Comparison of ENCODE assay signal across 20 cellular contexts in the genomic region with DNA sequence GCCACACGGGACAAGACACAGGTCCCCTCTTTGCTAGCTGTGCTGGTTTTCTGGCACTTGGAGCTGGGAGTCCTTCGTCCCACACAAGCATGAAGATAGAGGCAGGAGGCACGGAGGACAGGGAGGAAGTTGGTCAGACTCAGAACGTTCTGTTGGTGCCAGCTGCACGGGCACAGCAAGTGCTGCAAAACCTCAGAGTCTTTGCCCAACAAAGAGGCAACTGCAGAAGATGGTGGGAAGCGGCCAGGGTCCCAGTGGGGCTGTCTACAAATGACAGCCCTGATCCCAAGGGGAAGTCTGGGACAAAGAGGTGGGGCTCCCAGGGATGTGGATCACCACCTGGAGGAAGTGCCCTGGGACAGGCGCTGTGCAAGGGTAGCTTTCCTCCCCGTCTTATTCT. TPM values are rescaled to one million over a fixed set of nuclear protein-coding genes. Genes with fewer than 3 reads are reported as not detected.
DNase-seq lines count a peak whose midpoint lies in the region; ATAC-seq, FAIRE-seq and TF ChIP-seq lines count a peak whose summit lies in the region.
"Had no signal": no experiment of that assay in that cellular context is flagged by ENCODE, and none has a peak within 500 bp of the region (broad histone marks: within the 10 kb centered on the region; RNA-seq: fewer than 3 reads in every experiment).

No MANE protein-coding gene starts in this region.

- no peak overlapping the region for H3K9ac ChIP-seq in H9 (ENCODE audit: extremely low read depth, insufficient read length, low read length)
- H3K9ac ChIP-seq in H1 (replicated peaks in 1 of 4; ENCODE audit: extremely low read depth in 1 of 4, low read depth in 3 of 4, low read length in 3 of 4) = no peak overlapping the region

- peak overlapping the region; percentile 25 for H3K27ac Mint-ChIP-seq in CD4-positive, alpha-beta T cell
- H3K27ac Mint-ChIP-seq in H9 = no peak overlapping the region; a peak in 1 of 7 replicates
- H3K27ac Mint-ChIP-seq in T-helper 1 cell treated with Interleukin-12 subunit alpha and Interleukin-12 subunit beta and Interleukin-4 antibody, amounts not matched to agents 30 μg/mL and 1 μg/mL, for 36 hours = peak overlapping the region; percentile 65
- no peak overlapping the region for H3K27ac Mint-ChIP-seq in osteocyte (ENCODE audit: unreplicated experiment)
- H3K27ac Mint-ChIP-seq: activated B cell treated with CpG ODN at 0.5 μM for 24 hours had no signal

- peak overlapping the region; percentile 3 for H3K4me3 Mint-ChIP-seq in CD4-positive, alpha-beta T cell
- H3K4me3 Mint-ChIP-seq in H9 = no peak overlapping the region
- no peak overlapping the region for H3K4me3 Mint-ChIP-seq in T-helper 1 cell treated with Interleukin-12 subunit alpha and Interleukin-12 subunit beta and Interleukin-4 antibody, amounts not matched to agents 30 μg/mL and 1 μg/mL, for 36 hours
- H3K4me3 Mint-ChIP-seq in osteocyte (ENCODE audit: unreplicated experiment) = no peak overlapping the region
- H3K4me3 Mint-ChIP-seq: activated B cell treated with CpG ODN at 0.5 μM for 24 hours had no signal

- H2AFZ ChIP-seq in H9 (ENCODE audit: low read length) (no peak overlapping the region), H1 (ENCODE audit: low read length) (peak overlapping the region; percentile 86)

- no peak for TF ChIP-seq RAD21 in H1 (IDR thresholded peaks at IDR 0.05 in 1 of 2, conservative IDR thresholded peaks at IDR 0.05 in 1 of 2; ENCODE audit: low read depth in 2 of 2, low read length in 2 of 2)

- no peak for TF ChIP-seq POLR2A in H1 (IDR thresholded peaks at IDR 0.05; ENCODE audit: control extremely low read depth in 1 of 2, low read depth in 2 of 2, low read length in 2 of 2)

- H2BK5ac ChIP-seq in H9 (ENCODE audit: insufficient read length, low read length) = no peak overlapping the region
- no peak overlapping the region; the same call in 1 of the 2 replicates for H2BK5ac ChIP-seq in H1 (ENCODE audit: low read depth, low read length)

- no peaks in the 10 kb centered on the region; the same call in 1 of the 2 replicates for H3K4me1 ChIP-seq in H9 (ENCODE audit: insufficient read depth, low read length)
- peaks cover 0 to 10% (median 3%) of the 10 kb centered on the region in 4 experiments; a peak in 3 of 7 replicates for H3K4me1 ChIP-seq in H1 (replicated peaks in 1 of 4; ENCODE audit: control insufficient read depth in 3 of 4, insufficient read depth in 4 of 4, low read length in 3 of 4)
- H3K4me1 ChIP-seq: BE2C, body of pancreas had no signal

- H3K36me3 ChIP-seq in H1 (ENCODE audit: control insufficient read depth in 2 of 4, insufficient read depth in 4 of 4, low read length in 3 of 4) = no peaks in the 10 kb centered on the region
- H3K36me3 ChIP-seq: BE2C, esophagus squamous epithelium had no signal

- H2BK20ac ChIP-seq in H9 (ENCODE audit: low read depth, low read length, poor library complexity, severe bottlenecking) (peak overlapping the region; percentile 12), H1 (ENCODE audit: low read length) (no peak overlapping the region)

- no peak overlapping the region for H3K4me2 ChIP-seq in H9 (ENCODE audit: insufficient read depth, insufficient read length, low read length)
- no peak overlapping the region for H3K4me2 ChIP-seq in H1 (ENCODE audit: insufficient read depth in 1 of 2, low read depth in 2 of 2, low read length in 2 of 2)

- no peak overlapping the region for H2BK120ac ChIP-seq in H9 (ENCODE audit: low read depth, low read length, poor library complexity, severe bottlenecking)
- no peak overlapping the region for H2BK120ac ChIP-seq in H1 (replicated peaks; ENCODE audit: low read depth, low read length)

- TF ChIP-seq EP300 in H1 (IDR thresholded peaks at IDR 0.05; ENCODE audit: borderline replicate concordance in 1 of 2, low read depth in 2 of 2, low read length in 2 of 2) = no peak

- CTCF ChIA-PET in CD4-positive, alpha-beta T cell (lab: Charles Lee) = no interaction called here
- CTCF ChIA-PET in H1 (lab: Charles Lee; ENCODE audit: partially characterized antibody) = interaction anchor here (0.8 to 5.3 kb wide), 3 partner anchors 11 to 15 kb away, joined by 3 to 35 read pairs (median 6); a partner anchor contains a TSS

- H4K20me1 ChIP-seq in H9 (ENCODE audit: control insufficient read depth, insufficient read depth, insufficient read length) (no peaks in the 10 kb centered on the region), H1 (replicated peaks in 1 of 2; ENCODE audit: control insufficient read depth in 1 of 2, insufficient read depth in 2 of 2, low read length in 2 of 2) (no peaks in the 10 kb centered on the region)

- H3K4me3 ChIP-seq in H1 (ENCODE audit: extremely low read depth in 1 of 4, insufficient read depth in 2 of 4, low read depth in 3 of 4, low read length in 4 of 4) = no peak overlapping the region
- H3K4me3 ChIP-seq: body of pancreas, esophagus squamous epithelium, lung had no signal

- FAIRE-seq in H1 (lab: Jason Lieb, UNC) = no peak

- H3K9me3 ChIP-seq in CD4-positive, alpha-beta T cell (ENCODE audit: control insufficient read depth, low read length) = no peaks in the 10 kb centered on the region
- H3K9me3 ChIP-seq in H9 (ENCODE audit: control insufficient read depth, low read depth, low read length) = no peaks in the 10 kb centered on the region
- H3K9me3 ChIP-seq in H1 (ENCODE audit: insufficient read depth in 2 of 2, low read depth in 1 of 2, low read length in 1 of 2) = no peaks in the 10 kb centered on the region
- H3K9me3 ChIP-seq: BE2C, body of pancreas, esophagus squamous epithelium had no signal

- H4K8ac ChIP-seq in H9 (replicated peaks; ENCODE audit: insufficient read length, low read depth, low read length) (no peak overlapping the region), H1 (ENCODE audit: extremely low read depth, insufficient read depth, low read length) (peak overlapping the region; percentile 54; the same call in 1 of the 2 replicates)

- H3K9me3 Mint-ChIP-seq in CD4-positive, alpha-beta T cell = no peaks in the 10 kb centered on the region
- H3K9me3 Mint-ChIP-seq in H9 (no peaks in the 10 kb centered on the region), osteocyte (ENCODE audit: unreplicated experiment) (no peaks in the 10 kb centered on the region)
- H3K9me3 Mint-ChIP-seq in T-helper 1 cell treated with Interleukin-12 subunit alpha and Interleukin-12 subunit beta and Interleukin-4 antibody, amounts not matched to agents 30 μg/mL and 1 μg/mL, for 36 hours = no peaks in the 10 kb centered on the region
- H3K9me3 Mint-ChIP-seq: activated B cell treated with CpG ODN at 0.5 μM for 24 hours, immature natural killer cell, naive B cell had no signal

- H3K4ac ChIP-seq in H9 (ENCODE audit: low read depth, low read length) = no peak overlapping the region
- no peak overlapping the region for H3K4ac ChIP-seq in H1 (replicated peaks; ENCODE audit: insufficient read length, low read depth, low read length)

- no CpG with 5 or more reads among the region's 8 CpGs for WGBS in H9 (ENCODE audit: extremely low coverage, insufficient read length, low lambda C conversion rate)
- 95% methylated on average over 8 of the region's 8 CpGs; no CpG with 5 or more reads in 1 of the 2 experiments for WGBS in H1 (ENCODE audit: extremely low coverage in 1 of 2, insufficient coverage in 1 of 2, insufficient read length in 1 of 2, insufficient replicate concordance in 2 of 2, low coverage in 1 of 2, low lambda C conversion rate in 2 of 2, missing lambda C conversion rate in 1 of 2), 2 experiments

- H3K27me3 Mint-ChIP-seq in CD4-positive, alpha-beta T cell = no peaks in the 10 kb centered on the region
- H3K27me3 Mint-ChIP-seq in H9 (ENCODE audit: low read depth) = peaks cover 8% of the 10 kb centered on the region
- no peaks in the 10 kb centered on the region for H3K27me3 Mint-ChIP-seq in T-helper 1 cell treated with Interleukin-12 subunit alpha and Interleukin-12 subunit beta and Interleukin-4 antibody, amounts not matched to agents 30 μg/mL and 1 μg/mL, for 36 hours (ENCODE audit: low read depth)
- H3K27me3 Mint-ChIP-seq in osteocyte (ENCODE audit: unreplicated experiment) = no peaks in the 10 kb centered on the region

- H3K79me2 ChIP-seq in H9 (ENCODE audit: insufficient read depth, low read length) (no peaks in the 10 kb centered on the region), H1 (ENCODE audit: control insufficient read depth in 1 of 2, insufficient read depth in 2 of 2, low read length in 2 of 2) (no peaks in the 10 kb centered on the region)

- peaks cover 50% of the 10 kb centered on the region for H3K4me1 Mint-ChIP-seq in CD4-positive, alpha-beta T cell (ENCODE audit: low read depth)
- H3K4me1 Mint-ChIP-seq in H9 = peaks cover 10 to 16% of the 10 kb centered on the region in 2 experiments
- H3K4me1 Mint-ChIP-seq in T-helper 1 cell treated with Interleukin-12 subunit alpha and Interleukin-12 subunit beta and Interleukin-4 antibody, amounts not matched to agents 30 μg/mL and 1 μg/mL, for 36 hours (ENCODE audit: low read depth) = peaks cover 51% of the 10 kb centered on the region
- H3K4me1 Mint-ChIP-seq in osteocyte (ENCODE audit: unreplicated experiment) = peaks cover 15% of the 10 kb centered on the region

- H3K18ac ChIP-seq in H9 (ENCODE audit: insufficient read length, low read depth, low read length) (peak overlapping the region; percentile 23), H1 (ENCODE audit: extremely low read depth, low read length) (no peak overlapping the region)

- intact Hi-C loops in CD4-positive, alpha-beta T cell (cut with DNase I, micrococcal nuclease) = no loop called here

- TF ChIP-seq CTCF in CD4-positive, alpha-beta T cell (IDR thresholded peaks at IDR 0.05) = no peak
- no peak for TF ChIP-seq CTCF in H9 (conservative IDR thresholded peaks at IDR 0.05)
- TF ChIP-seq CTCF in H1 (IDR thresholded peaks at IDR 0.05; ENCODE audit: control extremely low read depth in 1 of 3, insufficient read depth in 1 of 3, low read depth in 1 of 3, low read length in 3 of 3) = no peak
- no peak for TF ChIP-seq CTCF in osteocyte (IDR thresholded peaks at IDR 0.05)

- H2BK12ac ChIP-seq in H9 (ENCODE audit: insufficient read length, low read depth, low read length) (no peak overlapping the region), H1 (ENCODE audit: low read depth, low read length) (peak overlapping the region; percentile 94; the same call in 1 of the 2 replicates)

- peaks cover 5% of the 10 kb centered on the region for H3K36me3 Mint-ChIP-seq in CD4-positive, alpha-beta T cell (ENCODE audit: low read depth)
- H3K36me3 Mint-ChIP-seq in H9 (ENCODE audit: insufficient read depth in 1 of 3, low read depth in 3 of 3) (no peaks in the 10 kb centered on the region), osteocyte (ENCODE audit: unreplicated experiment) (no peaks in the 10 kb centered on the region)
- peaks cover 34% of the 10 kb centered on the region for H3K36me3 Mint-ChIP-seq in T-helper 1 cell treated with Interleukin-12 subunit alpha and Interleukin-12 subunit beta and Interleukin-4 antibody, amounts not matched to agents 30 μg/mL and 1 μg/mL, for 36 hours (ENCODE audit: low read depth)
- H3K36me3 Mint-ChIP-seq: immature natural killer cell, naive B cell had no signal

- H3K27me3 ChIP-seq in CD4-positive, alpha-beta T cell (ENCODE audit: control insufficient read depth, insufficient read depth, low read length) = no peaks in the 10 kb centered on the region
- H3K27me3 ChIP-seq in H9 (ENCODE audit: insufficient read depth, low read length) (no peaks in the 10 kb centered on the region), H1 (replicated peaks in 1 of 4; ENCODE audit: control insufficient read depth in 3 of 4, extremely low read depth in 1 of 4, insufficient read depth in 3 of 4, low read length in 3 of 4) (no peaks in the 10 kb centered on the region; a peak in 1 of 7 replicates)
- H3K27me3 ChIP-seq: BE2C, body of pancreas, esophagus squamous epithelium had no signal

- H4K5ac ChIP-seq in H9 (ENCODE audit: insufficient read length, low read depth, low read length) = no peak overlapping the region
- H4K5ac ChIP-seq in H1 (ENCODE audit: insufficient read length, low read depth, low read length) = no peak overlapping the region

- no peak overlapping the region for H2BK15ac ChIP-seq in H9 (ENCODE audit: low read depth, low read length)
- 0 out of 2 replicates have a peak overlapping the region, but pooled peaks have one; percentile 72 for H2BK15ac ChIP-seq in H1 (ENCODE audit: low read length)

- no peak overlapping the region for H3T11ph ChIP-seq in H9 (ENCODE audit: low read length)

- H3K23ac ChIP-seq in H9 (ENCODE audit: insufficient read length, low read depth, low read length) (no peak overlapping the region), H1 (ENCODE audit: insufficient read length) (no peak overlapping the region)

- POLR2A ChIA-PET in CD4-positive, alpha-beta T cell (lab: Charles Lee) = no interaction called here
- POLR2A ChIA-PET in H1 (lab: Charles Lee; ENCODE audit: partially characterized antibody) = interaction anchor here (1.0 to 1.4 kb wide), 2 partner anchors 15 to 160 kb away, joined by 3 to 4 read pairs; no protein-coding TSS in a partner anchor

- H3K14ac ChIP-seq in H9 (ENCODE audit: insufficient read depth, low read length) (peak overlapping the region; percentile 27; the same call in 1 of the 2 replicates), H1 (ENCODE audit: insufficient read length) (no peak overlapping the region)

- no peak overlapping the region for H3K27ac ChIP-seq in CD4-positive, alpha-beta T cell (ENCODE audit: low read depth, low read length)
- H3K27ac ChIP-seq in H9 (ENCODE audit: insufficient read length, low read depth, low read length) (no peak overlapping the region), H1 (ENCODE audit: low read depth, low read length) (no peak overlapping the region)
- H3K27ac ChIP-seq: body of pancreas had no signal

- DNase-seq in CD4-positive, alpha-beta T cell = no peak
- DNase-seq in H9 = no peak
- no peak for DNase-seq in H1 (ENCODE audit: low read depth in 1 of 2, low spot score in 2 of 2)
- no peak for DNase-seq in osteocyte (ENCODE audit: extremely low spot score, unreplicated experiment)
- no peak for DNase-seq in HuH-7.5 (ENCODE audit: low spot score)
- DNase-seq: activated B cell treated with CpG ODN at 0.5 μM for 24 hours, BE2C, DMS79, esophagus squamous epithelium, glutamatergic neuron, immature natural killer cell, naive B cell, NCI-H2081, NCI-H526, SW 1271 had no signal

- no peaks in the 10 kb centered on the region for H3K23me2 ChIP-seq in H9 (ENCODE audit: insufficient read length, low read depth, low read length, poor library complexity, severe bottlenecking)
- H3K23me2 ChIP-seq in H1 (ENCODE audit: low read depth, low read length) = no peaks in the 10 kb centered on the region; the same call in 1 of the 2 replicates

- H4K91ac ChIP-seq in H9 (ENCODE audit: insufficient read length, low read depth, low read length) (no peak overlapping the region), H1 (replicated peaks; ENCODE audit: insufficient read length, low read length) (no peak overlapping the region)

- H2AK5ac ChIP-seq in H9 (ENCODE audit: insufficient read length, low read length) (no peak overlapping the region), H1 (ENCODE audit: low read depth, low read length) (no peak overlapping the region; the same call in 1 of the 2 replicates)

- H3K79me1 ChIP-seq in H9 (ENCODE audit: insufficient read depth, low read depth, low read length, poor library complexity, severe bottlenecking) = no peaks in the 10 kb centered on the region
- H3K79me1 ChIP-seq in H1 (ENCODE audit: low read depth, low read length) = no peaks in the 10 kb centered on the region

- H3K56ac ChIP-seq in H9 (ENCODE audit: insufficient read length, low read depth, low read length) (no peak overlapping the region), H1 (replicated peaks; ENCODE audit: insufficient read length, low read depth, low read length) (no peak overlapping the region)

- peak; percentile 43 for ATAC-seq in CD4-positive, alpha-beta T cell (ENCODE audit: poor library complexity)
- ATAC-seq in GM21737 (IDR thresholded peaks at IDR 0.05; ENCODE audit: unreplicated experiment) = no peak

RNA-seq across cellular contexts. Expression of a gene that starts 9.4 kb away (rescaled TPM):
- 10 to 100 TPM; 13.9 to 16.7 TPM for total RNA-seq in CD4-positive, alpha-beta T cell
- not detected in 2 replicates for total RNA-seq in H9 (2021)
- total RNA-seq in H1 (2021; fragmentation: NEBNext Ultra II Directional; extraction: Animal tissue kit (Norgen Biotek cat#: 25700)) = not detected in 2 replicates
- polyA plus RNA-seq in H1 (2011; rRNA removed) = not detected in 2 replicates
- polyA plus RNA-seq in H1 (2011; cell fraction: cytosol; rRNA removed) = not detected
- polyA plus RNA-seq in H1 (2011; cell fraction: nucleus; rRNA removed) = not detected
- not detected in 4 replicates for polyA plus RNA-seq in H1 (2012, experiment 1 of 2)
- polyA plus RNA-seq in H1 (2012, experiment 2 of 2) = not detected
- polyA plus RNA-seq in H1 (2013, experiment 1 of 2) = not detected
- polyA plus RNA-seq in H1 (2013, experiment 2 of 2) = not detected
- polyA minus RNA-seq in H1 (2011; rRNA and poly(A)+ RNA removed) = not detected in 2 replicates
- polyA minus RNA-seq in H1 (2011; cell fraction: cytosol; rRNA and poly(A)+ RNA removed) = not detected
- polyA minus RNA-seq in H1 (2011; cell fraction: nucleus; rRNA and poly(A)+ RNA removed) = not detected
- not detected in 2 replicates for total RNA-seq in osteocyte
- total RNA-seq: body of pancreas had no signal

RNA-seq across cellular contexts. Expression of a gene that starts 13.3 kb away (rescaled TPM):
- total RNA-seq in CD4-positive, alpha-beta T cell = 1 to 10 TPM; 7.9 to 8.8 TPM
- total RNA-seq in H9 (2021) = 8.8 and 11.0 TPM in 2 replicates
- 8.4 and 10.3 TPM in 2 replicates for total RNA-seq in H1 (2021; fragmentation: NEBNext Ultra II Directional; extraction: Animal tissue kit (Norgen Biotek cat#: 25700))
- polyA plus RNA-seq in H1 (2011; rRNA removed) = 36.0 and 44.6 TPM in 2 replicates
- 22.6 TPM for polyA plus RNA-seq in H1 (2011; cell fraction: cytosol; rRNA removed)
- 27.5 TPM for polyA plus RNA-seq in H1 (2011; cell fraction: nucleus; rRNA removed)
- 3.7 to 12.4 TPM (median 11.3 TPM) in 4 replicates for polyA plus RNA-seq in H1 (2012, experiment 1 of 2)
- polyA plus RNA-seq in H1 (2012, experiment 2 of 2) = 10.9 TPM
- polyA plus RNA-seq in H1 (2013, experiment 1 of 2) = 9.5 TPM
- 10.2 TPM for polyA plus RNA-seq in H1 (2013, experiment 2 of 2)
- polyA minus RNA-seq in H1 (2011; rRNA and poly(A)+ RNA removed) = 8.2 and 8.5 TPM in 2 replicates
- polyA minus RNA-seq in H1 (2011; cell fraction: cytosol; rRNA and poly(A)+ RNA removed) = 3.8 TPM
- polyA minus RNA-seq in H1 (2011; cell fraction: nucleus; rRNA and poly(A)+ RNA removed) = 8.7 TPM
- 11.8 and 12.2 TPM in 2 replicates for total RNA-seq in osteocyte

RNA-seq across cellular contexts. Expression of a gene that starts 29.5 kb away (rescaled TPM):
- under 1 TPM; 0.17 to 0.30 TPM for total RNA-seq in CD4-positive, alpha-beta T cell
- total RNA-seq in H9 (2021) = 4.3 and 6.1 TPM in 2 replicates
- total RNA-seq in H1 (2021; fragmentation: NEBNext Ultra II Directional; extraction: Animal tissue kit (Norgen Biotek cat#: 25700)) = 3.3 and 3.5 TPM in 2 replicates
- polyA plus RNA-seq in H1 (2011; rRNA removed) = 3.3 and 4.1 TPM in 2 replicates
- 4.0 TPM for polyA plus RNA-seq in H1 (2011; cell fraction: cytosol; rRNA removed)
- polyA plus RNA-seq in H1 (2011; cell fraction: nucleus; rRNA removed) = 16.5 TPM
- 3.5 to 4.5 TPM (median 3.9 TPM) in 4 replicates for polyA plus RNA-seq in H1 (2012, experiment 1 of 2)
- polyA plus RNA-seq in H1 (2012, experiment 2 of 2) = 2.9 TPM
- polyA plus RNA-seq in H1 (2013, experiment 1 of 2) = 2.2 TPM
- polyA plus RNA-seq in H1 (2013, experiment 2 of 2) = 1.8 TPM
- polyA minus RNA-seq in H1 (2011; rRNA and poly(A)+ RNA removed) = 9.4 and 9.6 TPM in 2 replicates
- polyA minus RNA-seq in H1 (2011; cell fraction: cytosol; rRNA and poly(A)+ RNA removed) = 6.2 TPM
- polyA minus RNA-seq in H1 (2011; cell fraction: nucleus; rRNA and poly(A)+ RNA removed) = 4.6 TPM
- total RNA-seq in osteocyte = 13.7 and 15.5 TPM in 2 replicates
- total RNA-seq: temporal lobe had no signal

RNA-seq across cellular contexts. Expression of a gene that starts 50.7 kb away (rescaled TPM):
- total RNA-seq in CD4-positive, alpha-beta T cell = 10 to 100 TPM; 38.9 to 41.8 TPM
- 8.2 and 8.4 TPM in 2 replicates for total RNA-seq in H9 (2021)
- 5.4 and 6.5 TPM in 2 replicates for total RNA-seq in H1 (2021; fragmentation: NEBNext Ultra II Directional; extraction: Animal tissue kit (Norgen Biotek cat#: 25700))
- 7.0 and 11.3 TPM in 2 replicates for polyA plus RNA-seq in H1 (2011; rRNA removed)
- polyA plus RNA-seq in H1 (2011; cell fraction: cytosol; rRNA removed) = 7.8 TPM
- polyA plus RNA-seq in H1 (2011; cell fraction: nucleus; rRNA removed) = 14.8 TPM
- 4.7 to 6.8 TPM (median 5.5 TPM) in 4 replicates for polyA plus RNA-seq in H1 (2012, experiment 1 of 2)
- 7.3 TPM for polyA plus RNA-seq in H1 (2012, experiment 2 of 2)
- polyA plus RNA-seq in H1 (2013, experiment 1 of 2) = 3.7 TPM
- polyA plus RNA-seq in H1 (2013, experiment 2 of 2) = 3.1 TPM
- 5.0 and 6.8 TPM in 2 replicates for polyA minus RNA-seq in H1 (2011; rRNA and poly(A)+ RNA removed)
- 3.7 TPM for polyA minus RNA-seq in H1 (2011; cell fraction: cytosol; rRNA and poly(A)+ RNA removed)
- 7.8 TPM for polyA minus RNA-seq in H1 (2011; cell fraction: nucleus; rRNA and poly(A)+ RNA removed)
- total RNA-seq in osteocyte = 12.6 and 14.1 TPM in 2 replicates

Comparison
In these comparisons a context has a peak if more than half of its experiments do, and no peak if none do; other contexts are left out.
1. H3K27ac Mint-ChIP-seq: peak in CD4-positive, alpha-beta T cell (single experiment) and T-helper 1 cell treated with Interleukin-12 subunit alpha and Interleukin-12 subunit beta and Interleukin-4 antibody, amounts not matched to agents 30 μg/mL and 1 μg/mL, for 36 hours (single experiment); none in H9 (0 of 3) and osteocyte (single experiment).
2. RNA of a gene that starts 9.4 kb away (total RNA-seq): 13.9 to 16.7 TPM in CD4-positive, alpha-beta T cell; not detected in H9, not detected in H1 and not detected in osteocyte; every median in the first group is over 10 times any median in the second.